Comparison of ENCODE assay signal across 37 cellular contexts in genomic region chr5:114686345-114686744, GRCh38.
"Had no signal": no experiment of that assay in that cellular context is flagged by ENCODE, and none has a peak within 500 bp of the region (broad histone marks: within the 10 kb centered on the region; RNA-seq: fewer than 3 reads in every experiment).

No MANE protein-coding gene starts in this region.

- H3K27me3 Mint-ChIP-seq: activated B cell treated with CpG ODN at 0.5 μM for 24 hours; activated CD4-positive, alpha-beta memory T cell treated with anti-CD3 and anti-CD28 coated beads for 36 hours; activated CD4-positive, alpha-beta T cell treated with anti-CD3 and anti-CD28 coated beads, Interleukin-2, amount 10 ng/mL, durations not matched to agents 24 days and 14 days; activated CD8-positive, alpha-beta T cell treated with anti-CD3 and anti-CD28 coated beads for 36 hours; activated naive CD8-positive, alpha-beta T cell treated with anti-CD3 and anti-CD28 coated beads for 36 hours; activated T-helper 17 cell treated with anti-CD3 and anti-CD28 coated beads, Interleukin-2, amount 50 U/mL, for 72 hours had no signal

- H3K4me1 ChIP-seq: adrenal gland, body of pancreas, breast epithelium had no signal

- H3K27ac ChIP-seq: adrenal gland, body of pancreas, brain microvascular endothelial cell, breast epithelium, VCaP had no signal

- H3K9me3 Mint-ChIP-seq: activated B cell treated with CpG ODN at 0.5 μM for 24 hours; activated CD4-positive, alpha-beta memory T cell treated with anti-CD3 and anti-CD28 coated beads for 36 hours; activated CD4-positive, alpha-beta T cell treated with anti-CD3 and anti-CD28 coated beads, Interleukin-2, amount 10 ng/mL, durations not matched to agents 24 days and 14 days; activated CD8-positive, alpha-beta T cell treated with anti-CD3 and anti-CD28 coated beads for 36 hours; activated T-cell treated with anti-CD3 and anti-CD28 coated beads, Interleukin-2, amount 50 U/mL, for 4 hours; activated T-helper 1 cell treated with anti-CD3 and anti-CD28 coated beads, Interleukin-12 subunit alpha, Interleukin-12 subunit beta, Interleukin-2, Interleukin-4 antibody, amounts not matched to agents 30 ng/mL and 10 ng/mL and 1 ng/mL, durations not matched to agents 14 hours and 24 hours and 36 hours; T-helper 1 cell treated with Interleukin-12 subunit alpha and Interleukin-12 subunit beta and Interleukin-4 antibody, amounts not matched to agents 30 μg/mL and 1 μg/mL, for 36 hours had no signal

- H3K27me3 ChIP-seq: adrenal gland, body of pancreas, brain microvascular endothelial cell, breast epithelium had no signal

- H3K4me3 ChIP-seq: adrenal gland, body of pancreas, breast epithelium had no signal

- H3K36me3 ChIP-seq: adrenal gland, brain microvascular endothelial cell, breast epithelium had no signal

- DNase-seq: activated B cell treated with CpG ODN at 0.5 μM for 24 hours; activated CD4-positive, alpha-beta memory T cell treated with anti-CD3 and anti-CD28 coated beads for 36 hours; activated CD4-positive, alpha-beta T cell treated with anti-CD3 and anti-CD28 coated beads for 4 hours; activated CD4-positive, alpha-beta T cell treated with anti-CD3 and anti-CD28 coated beads, Interleukin-2, amount 10 ng/mL, durations not matched to agents 24 days and 14 days; activated CD4-positive, alpha-beta T cell treated with anti-CD3 and anti-CD28 coated beads, Interleukin-2, amount 50 U/mL, for 1 hour; activated CD4-positive, alpha-beta T cell treated with anti-CD3 and anti-CD28 coated beads, Interleukin-2, amount 50 U/mL, for 4 hours; activated CD4-positive, CD25-positive, alpha-beta regulatory T cell treated with anti-CD3 and anti-CD28 coated beads, Interleukin-2, amount 50 U/mL, for 72 hours; activated CD8-positive, alpha-beta memory T cell treated with anti-CD3 and anti-CD28 coated beads, Interleukin-2, amount 50 U/mL, for 4 hours; activated CD8-positive, alpha-beta T cell treated with anti-CD3 and anti-CD28 coated beads for 36 hours; activated effector memory CD4-positive, alpha-beta T cell treated with anti-CD3 and anti-CD28 coated beads, Interleukin-2, amount 50 U/mL, for 16 hours; activated gamma-delta T cell treated with Interleukin-2 at 50 U/mL for 16 hours; activated naive CD4-positive, alpha-beta T cell; activated naive CD4-positive, alpha-beta T cell treated with anti-CD3 and anti-CD28 coated beads for 36 hours; activated naive CD4-positive, alpha-beta T cell treated with anti-CD3 and anti-CD28 coated beads, Interleukin-2, amount 50 U/mL, for 16 hours; activated naive CD8-positive, alpha-beta T cell treated with anti-CD3 and anti-CD28 coated beads for 36 hours; activated T-cell treated with anti-CD3 and anti-CD28 coated beads for 4 hours; activated T-cell treated with anti-CD3 and anti-CD28 coated beads, Interleukin-2, amount 50 U/mL, for 1 hour; activated T-cell treated with anti-CD3 and anti-CD28 coated beads, Interleukin-2, amount 50 U/mL, for 4 hours; activated T-cell treated with anti-CD3 and anti-CD28 coated beads, Interleukin-2, amount 50 U/mL, for 72 hours; adrenal gland; amniotic stem cell; aorta; body of pancreas; brain microvascular endothelial cell; central memory CD4-positive, alpha-beta T cell; T-helper 2 cell; T-helper 9 cell had no signal

- H3K9me3 ChIP-seq: adrenal gland, body of pancreas, breast epithelium had no signal

- FAIRE-seq: astrocyte, colon, TTC549 had no signal

- H3K36me3 Mint-ChIP-seq: activated CD4-positive, alpha-beta memory T cell treated with anti-CD3 and anti-CD28 coated beads for 36 hours; activated naive CD4-positive, alpha-beta T cell treated with anti-CD3 and anti-CD28 coated beads, Interleukin-2, amount 50 U/mL, for 72 hours; activated naive CD8-positive, alpha-beta T cell treated with anti-CD3 and anti-CD28 coated beads for 36 hours had no signal

- H3K27ac Mint-ChIP-seq: activated B cell treated with CpG ODN at 0.5 μM for 24 hours; activated CD4-positive, alpha-beta memory T cell treated with anti-CD3 and anti-CD28 coated beads for 36 hours; activated CD4-positive, alpha-beta T cell treated with anti-CD3 and anti-CD28 coated beads, Interleukin-2, amount 10 ng/mL, durations not matched to agents 24 days and 14 days; activated CD8-positive, alpha-beta T cell treated with anti-CD3 and anti-CD28 coated beads for 36 hours; activated naive CD4-positive, alpha-beta T cell treated with anti-CD3 and anti-CD28 coated beads for 36 hours; activated naive CD4-positive, alpha-beta T cell treated with anti-CD3 and anti-CD28 coated beads, Interleukin-2, amount 50 U/mL, for 72 hours; activated naive CD8-positive, alpha-beta T cell treated with anti-CD3 and anti-CD28 coated beads for 36 hours; activated T-cell treated with anti-CD3 and anti-CD28 coated beads, Interleukin-2, amount 50 U/mL, for 72 hours; activated T-helper 1 cell treated with anti-CD3 and anti-CD28 coated beads, Interleukin-12 subunit alpha, Interleukin-12 subunit beta, Interleukin-2, Interleukin-4 antibody, amounts not matched to agents 30 ng/mL and 10 ng/mL and 1 ng/mL, durations not matched to agents 14 hours and 24 hours and 36 hours; activated T-helper 17 cell treated with anti-CD3 and anti-CD28 coated beads, Interleukin-2, amount 50 U/mL, for 72 hours; T-helper 1 cell treated with Interleukin-12 subunit alpha and Interleukin-12 subunit beta and Interleukin-4 antibody, amounts not matched to agents 30 μg/mL and 1 μg/mL, for 36 hours; T-helper 2 cell treated with Interferon-gamma antibody and Interleukin-4, amounts not matched to agents 5 μg/mL and 100 μg/mL, for 36 hours had no signal

- H3K4me3 Mint-ChIP-seq: activated B cell treated with CpG ODN at 0.5 μM for 24 hours; activated CD4-positive, alpha-beta memory T cell treated with anti-CD3 and anti-CD28 coated beads for 36 hours; activated CD4-positive, alpha-beta T cell treated with anti-CD3 and anti-CD28 coated beads, Interleukin-2, amount 10 ng/mL, durations not matched to agents 24 days and 14 days; activated CD8-positive, alpha-beta T cell treated with anti-CD3 and anti-CD28 coated beads for 36 hours; activated naive CD4-positive, alpha-beta T cell treated with anti-CD3 and anti-CD28 coated beads for 36 hours; activated naive CD8-positive, alpha-beta T cell treated with anti-CD3 and anti-CD28 coated beads for 36 hours; activated T-cell treated with anti-CD3 and anti-CD28 coated beads, Interleukin-2, amount 50 U/mL, for 4 hours; activated T-cell treated with anti-CD3 and anti-CD28 coated beads, Interleukin-2, amount 50 U/mL, for 72 hours; activated T-helper 1 cell treated with anti-CD3 and anti-CD28 coated beads, Interleukin-12 subunit alpha, Interleukin-12 subunit beta, Interleukin-2, Interleukin-4 antibody, amounts not matched to agents 30 ng/mL and 10 ng/mL and 1 ng/mL, durations not matched to agents 14 hours and 24 hours and 36 hours; activated T-helper 17 cell treated with anti-CD3 and anti-CD28 coated beads, Interleukin-2, amount 50 U/mL, for 72 hours; T-helper 1 cell treated with Interleukin-12 subunit alpha and Interleukin-12 subunit beta and Interleukin-4 antibody, amounts not matched to agents 30 μg/mL and 1 μg/mL, for 36 hours; T-helper 2 cell treated with Interferon-gamma antibody and Interleukin-4, amounts not matched to agents 5 μg/mL and 100 μg/mL, for 36 hours had no signal

- H3K4me1 Mint-ChIP-seq: activated B cell treated with CpG ODN at 0.5 μM for 24 hours; activated CD4-positive, alpha-beta T cell treated with anti-CD3 and anti-CD28 coated beads, Interleukin-2, amount 10 ng/mL, durations not matched to agents 24 days and 14 days; activated naive CD8-positive, alpha-beta T cell treated with anti-CD3 and anti-CD28 coated beads for 36 hours; activated T-helper 17 cell treated with anti-CD3 and anti-CD28 coated beads, Interleukin-2, amount 50 U/mL, for 72 hours had no signal
